12 cellular contexts compared by ENCODE assay signal in genomic region chrX:1389181-1389992, GRCh38. TPM values are rescaled to one million over a fixed set of nuclear protein-coding genes. Genes with fewer than 3 reads are reported as not detected.
DNase-seq lines count a peak whose midpoint lies in the region; ATAC-seq lines count a peak whose summit lies in the region.
"Had no signal": no experiment of that assay in that cellular context is flagged by ENCODE, and none has a peak within 500 bp of the region (broad histone marks: within the 10 kb centered on the region; RNA-seq: fewer than 3 reads in every experiment).

No MANE protein-coding gene starts in this region.

- no peak overlapping the region for H3K4me3 ChIP-seq in aorta (ENCODE audit: low read length in 2 of 2)
- H3K4me3 ChIP-seq: thoracic aorta had no signal

- 93% methylated on average over 51 of the region's 51 CpGs for WGBS in aorta, 2 donors

- no peaks in the 10 kb centered on the region for H3K9me3 ChIP-seq in aorta (ENCODE audit: control insufficient read depth, low read length)
- H3K9me3 ChIP-seq: thoracic aorta had no signal

- no peak overlapping the region for H3K27ac ChIP-seq in aorta (ENCODE audit: low read depth in 1 of 2, low read length in 2 of 2)
- H3K27ac ChIP-seq: thoracic aorta had no signal

- no peaks in the 10 kb centered on the region for H3K27me3 Mint-ChIP-seq in activated naive CD4-positive, alpha-beta T cell treated with anti-CD3 and anti-CD28 coated beads, Interleukin-2, amount 50 U/mL, for 24 hours

- no peaks in the 10 kb centered on the region for H3K27me3 ChIP-seq in aorta (ENCODE audit: control insufficient read depth in 1 of 2, insufficient read depth in 2 of 2, low read length in 1 of 2)

- no peaks in the 10 kb centered on the region for H3K4me1 ChIP-seq in aorta (ENCODE audit: control insufficient read depth in 1 of 2, insufficient read depth in 2 of 2, low read length in 2 of 2)

- H3K4me3 Mint-ChIP-seq in activated naive CD4-positive, alpha-beta T cell treated with anti-CD3 and anti-CD28 coated beads, Interleukin-2, amount 50 U/mL, for 24 hours = peak overlapping the region; percentile 94

- peaks cover 0 to 20% of the 10 kb centered on the region in 2 donors for H3K36me3 ChIP-seq in aorta (ENCODE audit: control insufficient read depth in 1 of 2, insufficient read depth in 2 of 2, low read length in 1 of 2)

- peaks cover 17% of the 10 kb centered on the region for H3K36me3 Mint-ChIP-seq in activated naive CD4-positive, alpha-beta T cell treated with anti-CD3 and anti-CD28 coated beads, Interleukin-2, amount 50 U/mL, for 24 hours

- no peaks in the 10 kb centered on the region for H3K9me3 Mint-ChIP-seq in activated naive CD4-positive, alpha-beta T cell treated with anti-CD3 and anti-CD28 coated beads, Interleukin-2, amount 50 U/mL, for 24 hours

- peaks cover 33% of the 10 kb centered on the region for H3K4me1 Mint-ChIP-seq in activated naive CD4-positive, alpha-beta T cell treated with anti-CD3 and anti-CD28 coated beads, Interleukin-2, amount 50 U/mL, for 24 hours

- intact Hi-C loops in aorta (cut with DNase I) = no loop called here

- peak; percentile 3 for DNase-seq in stimulated activated CD4-positive, alpha-beta T cell treated with anti-CD3 and anti-CD28 coated beads, Interleukin-4, amount 100 ng/mL, for 24 hours
- no peak for DNase-seq in stimulated activated CD4-positive, alpha-beta T cell treated with anti-CD3 and anti-CD28 coated beads, Interleukin-12 subunit alpha, Interleukin-12 subunit beta, amount 100 ng/mL, for 4 hours
- peak; percentile 88 for DNase-seq in mesenteric fat pad (ENCODE audit: low spot score)
- DNase-seq in aorta = peak; percentile 44 to 72
- no peak for DNase-seq in hippocampal formation (lab: John Stamatoyannopoulos, UW)
- DNase-seq: erythroblast, NCI-H2107 had no signal

- H3K27ac Mint-ChIP-seq in activated naive CD4-positive, alpha-beta T cell treated with anti-CD3 and anti-CD28 coated beads, Interleukin-2, amount 50 U/mL, for 24 hours = peak overlapping the region; percentile 46

- ATAC-seq in aorta (ENCODE audit: low FRiP score) (no peak), HG02938 (IDR thresholded peaks at IDR 0.05; ENCODE audit: unreplicated experiment) (no peak), GM21528 (IDR thresholded peaks at IDR 0.05; ENCODE audit: low FRiP score, unreplicated experiment) (no peak)

RNA-seq across cellular contexts. Expression of gene SLC25A6, which starts 2.5 kb away (rescaled TPM):
- total RNA-seq in mesenteric fat pad (331 TPM), aorta (100 to 1,000 TPM; 207 to 212 TPM)
- 100 to 1,000 TPM; 316 to 348 TPM for polyA plus RNA-seq in aorta

RNA-seq across cellular contexts. Expression of gene IL3RA, which starts 52.8 kb away (rescaled TPM):
- 13.3 TPM for total RNA-seq in mesenteric fat pad
- 10 to 100 TPM in 1 of 2 donors, 1 to 10 TPM in 1; 6.3 to 21.9 TPM for total RNA-seq in aorta
- under 1 TPM in 1 of 2 donors, not detected in 1; 0.95 TPM for polyA plus RNA-seq in aorta
- total RNA-seq: HT1080 had no signal

Comparison
In these comparisons a context has a peak if more than half of its experiments do, and no peak if none do; other contexts are left out.
1. DNase-seq: peak in stimulated activated CD4-positive, alpha-beta T cell treated with anti-CD3 and anti-CD28 coated beads, Interleukin-4, amount 100 ng/mL, for 24 hours (single experiment), mesenteric fat pad (single experiment) and aorta (2 of 2); none in stimulated activated CD4-positive, alpha-beta T cell treated with anti-CD3 and anti-CD28 coated beads, Interleukin-12 subunit alpha, Interleukin-12 subunit beta, amount 100 ng/mL, for 4 hours (single experiment) and hippocampal formation (0 of 2).